2 cellular contexts compared by ENCODE assay signal in the genomic region with DNA sequence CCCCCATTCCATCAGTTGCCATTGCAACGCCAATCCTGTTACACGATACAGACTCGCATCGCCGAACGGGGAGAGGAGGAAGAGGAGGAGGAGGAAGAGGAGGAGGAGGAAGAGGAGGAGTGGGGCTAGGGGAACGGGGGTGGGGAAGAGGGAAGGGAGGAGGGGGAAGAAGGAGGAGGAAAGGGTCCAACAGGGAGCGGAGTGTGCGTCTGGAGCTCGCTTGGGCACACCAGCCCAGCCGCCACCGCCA.
TF ChIP-seq lines count a peak whose summit lies in the region.

No MANE protein-coding gene starts in this region.

TF ChIP-seq in HepG2, 621 proteins besides CTCF, POLR2A, EP300 and RAD21:
- TF ChIP-seq, protein P1, sequence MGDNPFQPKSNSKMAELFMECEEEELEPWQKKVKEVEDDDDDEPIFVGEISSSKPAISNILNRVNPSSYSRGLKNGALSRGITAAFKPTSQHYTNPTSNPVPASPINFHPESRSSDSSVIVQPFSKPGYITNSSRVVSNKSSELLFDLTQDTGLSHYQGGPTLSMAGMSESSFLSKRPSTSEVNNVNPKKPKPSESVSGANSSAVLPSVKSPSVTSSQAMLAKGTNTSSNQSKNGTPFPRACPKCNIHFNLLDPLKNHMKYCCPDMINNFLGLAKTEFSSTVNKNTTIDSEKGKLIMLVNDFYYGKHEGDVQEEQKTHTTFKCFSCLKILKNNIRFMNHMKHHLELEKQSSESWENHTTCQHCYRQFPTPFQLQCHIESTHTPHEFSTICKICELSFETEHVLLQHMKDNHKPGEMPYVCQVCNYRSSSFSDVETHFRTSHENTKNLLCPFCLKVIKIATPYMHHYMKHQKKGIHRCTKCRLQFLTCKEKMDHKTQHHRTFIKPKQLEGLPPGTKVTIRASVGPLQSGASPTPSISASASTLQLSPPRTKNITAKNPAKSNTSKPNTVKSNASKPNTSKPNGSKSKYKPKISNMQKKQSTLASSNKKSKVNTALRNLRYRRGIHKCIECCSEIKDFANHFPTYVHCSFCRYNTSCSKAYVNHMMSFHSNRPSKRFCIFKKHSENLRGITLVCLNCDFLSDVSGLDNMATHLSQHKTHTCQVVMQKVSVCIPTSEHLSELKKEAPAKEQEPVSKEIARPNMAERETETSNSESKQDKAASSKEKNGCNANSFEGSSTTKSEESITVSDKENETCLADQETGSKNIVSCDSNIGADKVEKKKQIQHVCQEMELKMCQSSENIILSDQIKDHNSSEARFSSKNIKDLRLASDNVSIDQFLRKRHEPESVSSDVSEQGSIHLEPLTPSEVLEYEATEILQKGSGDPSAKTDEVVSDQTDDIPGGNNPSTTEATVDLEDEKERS (CRISPR knock-in tag; IDR thresholded peaks at IDR 0.05), result no peak
- TF ChIP-seq RXRB (CRISPR knock-in tag; IDR thresholded peaks at IDR 0.05; ENCODE audit: borderline replicate concordance) (no peak), ZNF749 (CRISPR knock-in tag; IDR thresholded peaks at IDR 0.05; ENCODE audit: borderline replicate concordance) (no peak), ZFAT (CRISPR knock-in tag; conservative IDR thresholded peaks at IDR 0.05) (no peak), ARNT (IDR thresholded peaks at IDR 0.05) (no peak), NAIF1 (CRISPR knock-in tag; IDR thresholded peaks at IDR 0.05; ENCODE audit: borderline replicate concordance) (no peak)
- TF ChIP-seq, protein P2, sequence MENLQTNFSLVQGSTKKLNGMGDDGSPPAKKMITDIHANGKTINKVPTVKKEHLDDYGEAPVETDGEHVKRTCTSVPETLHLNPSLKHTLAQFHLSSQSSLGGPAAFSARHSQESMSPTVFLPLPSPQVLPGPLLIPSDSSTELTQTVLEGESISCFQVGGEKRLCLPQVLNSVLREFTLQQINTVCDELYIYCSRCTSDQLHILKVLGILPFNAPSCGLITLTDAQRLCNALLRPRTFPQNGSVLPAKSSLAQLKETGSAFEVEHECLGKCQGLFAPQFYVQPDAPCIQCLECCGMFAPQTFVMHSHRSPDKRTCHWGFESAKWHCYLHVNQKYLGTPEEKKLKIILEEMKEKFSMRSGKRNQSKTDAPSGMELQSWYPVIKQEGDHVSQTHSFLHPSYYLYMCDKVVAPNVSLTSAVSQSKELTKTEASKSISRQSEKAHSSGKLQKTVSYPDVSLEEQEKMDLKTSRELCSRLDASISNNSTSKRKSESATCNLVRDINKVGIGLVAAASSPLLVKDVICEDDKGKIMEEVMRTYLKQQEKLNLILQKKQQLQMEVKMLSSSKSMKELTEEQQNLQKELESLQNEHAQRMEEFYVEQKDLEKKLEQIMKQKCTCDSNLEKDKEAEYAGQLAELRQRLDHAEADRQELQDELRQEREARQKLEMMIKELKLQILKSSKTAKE (CRISPR knock-in tag; IDR thresholded peaks at IDR 0.05; ENCODE audit: borderline replicate concordance), result no peak
- TF ChIP-seq, protein P3, sequence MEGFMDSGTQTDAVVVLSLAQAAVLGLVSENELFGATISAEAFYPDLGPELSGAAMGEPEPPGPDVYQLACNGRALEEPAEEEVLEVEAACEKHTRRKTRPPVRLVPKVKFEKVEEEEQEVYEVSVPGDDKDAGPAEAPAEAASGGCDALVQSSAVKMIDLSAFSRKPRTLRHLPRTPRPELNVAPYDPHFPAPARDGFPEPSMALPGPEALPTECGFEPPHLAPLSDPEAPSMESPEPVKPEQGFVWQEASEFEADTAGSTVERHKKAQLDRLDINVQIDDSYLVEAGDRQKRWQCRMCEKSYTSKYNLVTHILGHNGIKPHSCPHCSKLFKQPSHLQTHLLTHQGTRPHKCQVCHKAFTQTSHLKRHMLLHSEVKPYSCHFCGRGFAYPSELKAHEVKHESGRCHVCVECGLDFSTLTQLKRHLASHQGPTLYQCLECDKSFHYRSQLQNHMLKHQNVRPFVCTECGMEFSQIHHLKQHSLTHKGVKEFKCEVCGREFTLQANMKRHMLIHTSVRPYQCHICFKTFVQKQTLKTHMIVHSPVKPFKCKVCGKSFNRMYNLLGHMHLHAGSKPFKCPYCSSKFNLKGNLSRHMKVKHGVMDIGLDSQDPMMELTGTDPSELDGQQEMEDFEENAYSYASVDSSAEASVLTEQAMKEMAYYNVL (CRISPR knock-in tag; IDR thresholded peaks at IDR 0.05; ENCODE audit: borderline replicate concordance), result no peak

TF ChIP-seq in H1, 55 proteins besides CTCF, POLR2A, EP300 and RAD21:
- no peak for TF ChIP-seq RNF2 (IDR thresholded peaks at IDR 0.05; ENCODE audit: borderline replicate concordance, low read depth, low read length, missing control alignments, poor library complexity, severe bottlenecking)
- no peak for TF ChIP-seq SIX5 (IDR thresholded peaks at IDR 0.05; ENCODE audit: low read depth, low read length)
- TF ChIP-seq KDM5A (IDR thresholded peaks at IDR 0.05; ENCODE audit: low read length), result no peak
- TF ChIP-seq MAFK (IDR thresholded peaks at IDR 0.05; ENCODE audit: low read depth, low read length), result no peak
- no peak for TF ChIP-seq CBX5 (IDR thresholded peaks at IDR 0.05; ENCODE audit: low read depth, low read length)
- TF ChIP-seq, protein P4, sequence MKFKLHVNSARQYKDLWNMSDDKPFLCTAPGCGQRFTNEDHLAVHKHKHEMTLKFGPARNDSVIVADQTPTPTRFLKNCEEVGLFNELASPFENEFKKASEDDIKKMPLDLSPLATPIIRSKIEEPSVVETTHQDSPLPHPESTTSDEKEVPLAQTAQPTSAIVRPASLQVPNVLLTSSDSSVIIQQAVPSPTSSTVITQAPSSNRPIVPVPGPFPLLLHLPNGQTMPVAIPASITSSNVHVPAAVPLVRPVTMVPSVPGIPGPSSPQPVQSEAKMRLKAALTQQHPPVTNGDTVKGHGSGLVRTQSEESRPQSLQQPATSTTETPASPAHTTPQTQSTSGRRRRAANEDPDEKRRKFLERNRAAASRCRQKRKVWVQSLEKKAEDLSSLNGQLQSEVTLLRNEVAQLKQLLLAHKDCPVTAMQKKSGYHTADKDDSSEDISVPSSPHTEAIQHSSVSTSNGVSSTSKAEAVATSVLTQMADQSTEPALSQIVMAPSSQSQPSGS (IDR thresholded peaks at IDR 0.05; ENCODE audit: low read length), result no peak
- TF ChIP-seq CTBP2 (IDR thresholded peaks at IDR 0.05; ENCODE audit: borderline replicate concordance, insufficient read depth, insufficient read length, low read length), result no peak
- no peak for TF ChIP-seq TBP (IDR thresholded peaks at IDR 0.05; ENCODE audit: low read depth, low read length)
- TF ChIP-seq SIN3A (conservative IDR thresholded peaks at IDR 0.05 in 1 of 2, IDR thresholded peaks at IDR 0.05 in 1 of 2; ENCODE audit: low read depth in 1 of 2, low read length in 2 of 2), result no peak
- TF ChIP-seq, protein P5, sequence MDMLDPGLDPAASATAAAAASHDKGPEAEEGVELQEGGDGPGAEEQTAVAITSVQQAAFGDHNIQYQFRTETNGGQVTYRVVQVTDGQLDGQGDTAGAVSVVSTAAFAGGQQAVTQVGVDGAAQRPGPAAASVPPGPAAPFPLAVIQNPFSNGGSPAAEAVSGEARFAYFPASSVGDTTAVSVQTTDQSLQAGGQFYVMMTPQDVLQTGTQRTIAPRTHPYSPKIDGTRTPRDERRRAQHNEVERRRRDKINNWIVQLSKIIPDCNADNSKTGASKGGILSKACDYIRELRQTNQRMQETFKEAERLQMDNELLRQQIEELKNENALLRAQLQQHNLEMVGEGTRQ (IDR thresholded peaks at IDR 0.05; ENCODE audit: low read length), result no peak
- no peak for TF ChIP-seq JUND (IDR thresholded peaks at IDR 0.05; ENCODE audit: low read length)
- no peak for TF ChIP-seq CHD1 (IDR thresholded peaks at IDR 0.05; ENCODE audit: low read depth, low read length)
- no peak for TF ChIP-seq BACH1 (IDR thresholded peaks at IDR 0.05; ENCODE audit: low read length)
- TF ChIP-seq ZNF274 (IDR thresholded peaks at IDR 0.05; ENCODE audit: borderline replicate concordance, extremely low read depth, low read length), result no peak
- TF ChIP-seq, protein P6, sequence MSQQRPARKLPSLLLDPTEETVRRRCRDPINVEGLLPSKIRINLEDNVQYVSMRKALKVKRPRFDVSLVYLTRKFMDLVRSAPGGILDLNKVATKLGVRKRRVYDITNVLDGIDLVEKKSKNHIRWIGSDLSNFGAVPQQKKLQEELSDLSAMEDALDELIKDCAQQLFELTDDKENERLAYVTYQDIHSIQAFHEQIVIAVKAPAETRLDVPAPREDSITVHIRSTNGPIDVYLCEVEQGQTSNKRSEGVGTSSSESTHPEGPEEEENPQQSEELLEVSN (IDR thresholded peaks at IDR 0.05), result no peak
- no peak for TF ChIP-seq HDAC2 (IDR thresholded peaks at IDR 0.05; ENCODE audit: borderline replicate concordance in 1 of 2, low read depth in 2 of 2, low read length in 2 of 2)
- TF ChIP-seq SAP30 (IDR thresholded peaks at IDR 0.05; ENCODE audit: insufficient read depth, insufficient replicate concordance, low read length), result no peak
- no peak for TF ChIP-seq FOSL1 (IDR thresholded peaks at IDR 0.05; ENCODE audit: insufficient read depth, low read depth, low read length)
